ENCODE assay signal across 8 cellular contexts in the genomic region with DNA sequence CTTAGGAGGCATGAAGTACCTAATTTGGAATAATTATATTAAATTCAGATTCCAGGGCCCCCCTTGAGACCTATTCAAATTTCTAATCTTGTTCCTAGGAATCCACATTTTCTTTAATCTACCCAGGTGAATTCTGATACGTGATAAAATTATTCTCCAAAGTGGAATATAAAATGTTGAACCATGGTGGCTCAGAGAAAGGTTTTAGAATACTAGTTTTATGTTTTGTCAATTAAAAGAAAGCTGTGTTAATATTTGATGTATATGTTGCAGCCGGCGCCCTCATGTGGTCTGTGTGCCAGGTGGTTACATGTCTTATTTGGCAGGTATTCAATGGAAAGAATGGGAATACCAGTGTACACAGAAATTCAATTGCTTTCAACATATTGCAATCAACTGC.
DNase-seq lines count a peak whose midpoint lies in the region; ATAC-seq and TF ChIP-seq lines count a peak whose summit lies in the region.
"Had no signal": no experiment of that assay in that cellular context is flagged by ENCODE, and none has a peak within 500 bp of the region (broad histone marks: within the 10 kb centered on the region; RNA-seq: fewer than 3 reads in every experiment).

No MANE protein-coding gene starts in this region.

- WGBS in mammary epithelial cell (ENCODE audit: low coverage, missing lambda C conversion rate): 24% methylated on average over 3 of the region's 3 CpGs
- no CpG with 5 or more reads among the region's 3 CpGs for WGBS in trophoblast cell (ENCODE audit: extremely low coverage, insufficient coverage, insufficient read length)

- H3K4me3 ChIP-seq in mammary epithelial cell (replicated peaks in 1 of 3; ENCODE audit: insufficient read depth in 1 of 3, low read depth in 2 of 3, low read length in 3 of 3): no peak overlapping the region
- no peak overlapping the region for H3K4me3 ChIP-seq in trophoblast cell (ENCODE audit: low read depth, low read length)
- H3K4me3 ChIP-seq: heart right ventricle had no signal

- H4K20me1 ChIP-seq in mammary epithelial cell (ENCODE audit: insufficient read depth, low read length): no peaks in the 10 kb centered on the region

- H2BK12ac ChIP-seq in trophoblast cell (ENCODE audit: low read length): no peak overlapping the region

- H3K36me3 Mint-ChIP-seq in stimulated activated effector memory CD8-positive, alpha-beta T cell treated with anti-CD3 and anti-CD28 coated beads, Interleukin-12 subunit alpha, Interleukin-12 subunit beta, amount 100 ng/mL, for 72 hours: no peaks in the 10 kb centered on the region
- H3K36me3 Mint-ChIP-seq in natural killer cell treated with Interleukin-12 subunit alpha and Interleukin-12 subunit beta and Interleukin-15 and Interleukin-18, amount 100 ng/mL, for 72 hours: no peaks in the 10 kb centered on the region

- no peak overlapping the region for H3K4ac ChIP-seq in trophoblast cell (ENCODE audit: low read depth, low read length)

- H2AK5ac ChIP-seq in trophoblast cell (ENCODE audit: low read length): no peak overlapping the region

- ATAC-seq in stimulated activated effector memory CD8-positive, alpha-beta T cell treated with anti-CD3 and anti-CD28 coated beads, Interleukin-12 subunit alpha, Interleukin-12 subunit beta, amount 100 ng/mL, for 72 hours: no peak
- ATAC-seq in natural killer cell treated with Interleukin-12 subunit alpha and Interleukin-12 subunit beta and Interleukin-15 and Interleukin-18, amount 100 ng/mL, for 72 hours: no peak
- ATAC-seq: heart right ventricle had no signal

- H3K27me3 ChIP-seq in mammary epithelial cell (ENCODE audit: insufficient read depth, low read length): no peaks in the 10 kb centered on the region
- H3K27me3 ChIP-seq in trophoblast cell (ENCODE audit: insufficient read depth, low read length): no peaks in the 10 kb centered on the region
- H3K27me3 ChIP-seq: heart right ventricle had no signal

- no peak overlapping the region for H2BK5ac ChIP-seq in trophoblast cell (ENCODE audit: low read depth, low read length, poor library complexity)

- DNase-seq in NCI-H146 (lab: John Stamatoyannopoulos, UW) (peak; percentile 87), mammary epithelial cell (peak; percentile 23), myocyte (ENCODE audit: low read depth) (peak; percentile 24), trophoblast cell (no peak)
- DNase-seq in stimulated activated effector memory CD8-positive, alpha-beta T cell treated with anti-CD3 and anti-CD28 coated beads, Interleukin-12 subunit alpha, Interleukin-12 subunit beta, amount 100 ng/mL, for 72 hours (ENCODE audit: low spot score in 2 of 2): no peak
- no peak for DNase-seq in natural killer cell treated with Interleukin-12 subunit alpha and Interleukin-12 subunit beta and Interleukin-15 and Interleukin-18, amount 100 ng/mL, for 72 hours (ENCODE audit: low spot score)

- H3K9ac ChIP-seq in mammary epithelial cell (ENCODE audit: insufficient read depth, low read length): no peak overlapping the region
- no peak overlapping the region for H3K9ac ChIP-seq in trophoblast cell (ENCODE audit: low read length)

- H4K8ac ChIP-seq in trophoblast cell (ENCODE audit: low read depth, low read length): no peak overlapping the region

- CTCF ChIA-PET in mammary epithelial cell (lab: Charles Lee; ENCODE audit: low non-redundant PET): no interaction called here

- no peak overlapping the region for H3K14ac ChIP-seq in trophoblast cell (ENCODE audit: low read length)

- no peak overlapping the region for H4K12ac ChIP-seq in trophoblast cell (ENCODE audit: low read depth, low read length)

- BruUV-seq in mammary epithelial cell (replicated peaks; lab: Mats Ljungman, UMichigan): no TSS peak

- no peaks in the 10 kb centered on the region for H3K36me3 ChIP-seq in mammary epithelial cell (ENCODE audit: insufficient read depth, low read length)
- H3K36me3 ChIP-seq in trophoblast cell (ENCODE audit: control insufficient read depth in 1 of 2, insufficient read depth in 2 of 2, low read length in 2 of 2): no peaks in the 10 kb centered on the region
- H3K36me3 ChIP-seq: heart right ventricle had no signal

- peak; percentile 31; the same call in 2 of the 3 replicates for TF ChIP-seq CTCF in GM12872 (IDR thresholded peaks at IDR 0.05; ENCODE audit: insufficient read depth, low read depth, low read length)
- TF ChIP-seq CTCF in mammary epithelial cell (conservative IDR thresholded peaks at IDR 0.05 in 1 of 2, IDR thresholded peaks at IDR 0.05 in 1 of 2; ENCODE audit: extremely low read depth in 1 of 2, insufficient read depth in 1 of 2, low read depth in 1 of 2, low read length in 2 of 2): peak; percentile 38 to 60

- H3K79me1 ChIP-seq in trophoblast cell (ENCODE audit: low read length): no peaks in the 10 kb centered on the region

- H2AFZ ChIP-seq in mammary epithelial cell (ENCODE audit: low read depth, low read length) (no peak overlapping the region), trophoblast cell (ENCODE audit: insufficient read depth, low read length, poor library complexity) (no peak overlapping the region)

- in situ Hi-C loops in mammary epithelial cell (cut with MboI; ENCODE audit: low sequenced_read_pairs in 2 of 2): loop anchor here in 1 of 2 donors (5.0 kb wide), 1 partner anchor 179 kb away; no protein-coding TSS in a partner anchor

- no peak overlapping the region for H3K27ac Mint-ChIP-seq in stimulated activated effector memory CD8-positive, alpha-beta T cell treated with anti-CD3 and anti-CD28 coated beads, Interleukin-12 subunit alpha, Interleukin-12 subunit beta, amount 100 ng/mL, for 72 hours
- H3K27ac Mint-ChIP-seq in natural killer cell treated with Interleukin-12 subunit alpha and Interleukin-12 subunit beta and Interleukin-15 and Interleukin-18, amount 100 ng/mL, for 72 hours: no peak overlapping the region

- no peak overlapping the region for H2BK120ac ChIP-seq in trophoblast cell (ENCODE audit: insufficient read depth, low read length, poor library complexity)

- H3K4me2 ChIP-seq in mammary epithelial cell (ENCODE audit: insufficient read depth, low read depth, low read length) (no peak overlapping the region), trophoblast cell (ENCODE audit: low read length) (no peak overlapping the region)

- H3K4me1 Mint-ChIP-seq in stimulated activated effector memory CD8-positive, alpha-beta T cell treated with anti-CD3 and anti-CD28 coated beads, Interleukin-12 subunit alpha, Interleukin-12 subunit beta, amount 100 ng/mL, for 72 hours: no peaks in the 10 kb centered on the region
- no peaks in the 10 kb centered on the region for H3K4me1 Mint-ChIP-seq in natural killer cell treated with Interleukin-12 subunit alpha and Interleukin-12 subunit beta and Interleukin-15 and Interleukin-18, amount 100 ng/mL, for 72 hours (ENCODE audit: low read depth in 2 of 2)

- dilution Hi-C loops in mammary epithelial cell (cut with HindIII; ENCODE audit: low sequenced_read_pairs): loop anchor here (10.0 kb wide), 1 partner anchor 497 kb away; no protein-coding TSS in a partner anchor

- H3K23ac ChIP-seq in trophoblast cell (ENCODE audit: low read length): no peak overlapping the region

- no peak overlapping the region for H3K18ac ChIP-seq in trophoblast cell (ENCODE audit: low read length)

- no peak overlapping the region for H3K4me3 Mint-ChIP-seq in stimulated activated effector memory CD8-positive, alpha-beta T cell treated with anti-CD3 and anti-CD28 coated beads, Interleukin-12 subunit alpha, Interleukin-12 subunit beta, amount 100 ng/mL, for 72 hours
- H3K4me3 Mint-ChIP-seq in natural killer cell treated with Interleukin-12 subunit alpha and Interleukin-12 subunit beta and Interleukin-15 and Interleukin-18, amount 100 ng/mL, for 72 hours: no peak overlapping the region

- intact Hi-C loops in mammary epithelial cell (cut with micrococcal nuclease): loop anchor here (1.0 to 5.0 kb wide), 4 partner anchors 84 to 489 kb away; no protein-coding TSS in a partner anchor

- H3K9me3 ChIP-seq in mammary epithelial cell (replicated peaks; ENCODE audit: insufficient read depth, low read length) (no peaks in the 10 kb centered on the region), trophoblast cell (ENCODE audit: insufficient read depth, low read depth, low read length) (no peaks in the 10 kb centered on the region)
- H3K9me3 ChIP-seq: heart right ventricle had no signal

- H4K91ac ChIP-seq in trophoblast cell (ENCODE audit: low read depth, low read length): no peak overlapping the region

- no peaks in the 10 kb centered on the region for H3K9me3 Mint-ChIP-seq in stimulated activated effector memory CD8-positive, alpha-beta T cell treated with anti-CD3 and anti-CD28 coated beads, Interleukin-12 subunit alpha, Interleukin-12 subunit beta, amount 100 ng/mL, for 72 hours
- peaks cover under 1% of the 10 kb centered on the region for H3K9me3 Mint-ChIP-seq in natural killer cell treated with Interleukin-12 subunit alpha and Interleukin-12 subunit beta and Interleukin-15 and Interleukin-18, amount 100 ng/mL, for 72 hours

- H3K79me2 ChIP-seq in mammary epithelial cell (ENCODE audit: insufficient read depth, low read length) (no peaks in the 10 kb centered on the region), trophoblast cell (ENCODE audit: control insufficient read depth, insufficient read depth, low read length, poor library complexity) (no peaks in the 10 kb centered on the region)

- H3K27me3 Mint-ChIP-seq in natural killer cell treated with Interleukin-12 subunit alpha and Interleukin-12 subunit beta and Interleukin-15 and Interleukin-18, amount 100 ng/mL, for 72 hours: no peaks in the 10 kb centered on the region

- no peaks in the 10 kb centered on the region for H3K4me1 ChIP-seq in mammary epithelial cell (ENCODE audit: insufficient read depth, low read length)
- H3K4me1 ChIP-seq in trophoblast cell (ENCODE audit: control insufficient read depth in 1 of 2, insufficient read depth in 2 of 2, low read length in 2 of 2): no peaks in the 10 kb centered on the region

- H3K27ac ChIP-seq in mammary epithelial cell (ENCODE audit: insufficient read depth, low read depth, low read length) (no peak overlapping the region), trophoblast cell (ENCODE audit: low read depth, low read length) (no peak overlapping the region)
- H3K27ac ChIP-seq: heart right ventricle had no signal

Comparison
In these comparisons a context has a peak if more than half of its experiments do, and no peak if none do; other contexts are left out.
1. DNase-seq: peak in NCI-H146 (single experiment), mammary epithelial cell (single experiment) and myocyte (single experiment); none in stimulated activated effector memory CD8-positive, alpha-beta T cell treated with anti-CD3 and anti-CD28 coated beads, Interleukin-12 subunit alpha, Interleukin-12 subunit beta, amount 100 ng/mL, for 72 hours (0 of 2), trophoblast cell (0 of 2) and natural killer cell treated with Interleukin-12 subunit alpha and Interleukin-12 subunit beta and Interleukin-15 and Interleukin-18, amount 100 ng/mL, for 72 hours (single experiment).